ENCODE assay signal across 22 cellular contexts in genomic region chr4:152327606-152328453, GRCh38.
A peak's percentile ranks its signal among the peaks of the same experiment; 100 is the strongest.
DNase-seq lines count a peak whose midpoint lies in the region; ATAC-seq, FAIRE-seq and TF ChIP-seq lines count a peak whose summit lies in the region.
"Had no signal": no experiment of that assay in that cellular context is flagged by ENCODE, and none has a peak within 500 bp of the region (broad histone marks: within the 10 kb centered on the region; RNA-seq: fewer than 3 reads in every experiment).

No MANE protein-coding gene starts in this region.

- ATAC-seq in IMR-90 (ENCODE audit: low read depth), result no peak
- ATAC-seq: right cardiac atrium; stimulated activated naive B cell treated with anti-CD40 and anti-IgM and Interleukin-4, amounts not matched to agents 10 μg/mL and 1 μg/mL and 100 μg/mL, for 72 hours had no signal

- DNase-seq in activated CD4-positive, alpha-beta T cell treated with anti-CD3 and anti-CD28 coated beads, Interleukin-2, amount 10 ng/mL, durations not matched to agents 7 days and 5 days, result no peak
- DNase-seq in activated CD4-positive, alpha-beta T cell treated with anti-CD3 and anti-CD28 coated beads, Interleukin-2, amount 50 U/mL, for 48 hours, result no peak
- DNase-seq in IMR-90, result no peak
- no peak for DNase-seq in activated T-helper 1 cell treated with anti-CD3 and anti-CD28 coated beads, Interleukin-12 subunit alpha, Interleukin-12 subunit beta, Interleukin-2, Interleukin-4 antibody, amounts not matched to agents 30 ng/mL and 10 ng/mL and 1 ng/mL, durations not matched to agents 14 hours and 24 hours and 36 hours (ENCODE audit: low spot score)
- DNase-seq in keratinocyte (ENCODE audit: low read depth, low spot score), result no peak
- no peak for DNase-seq in DMS153 treated with DMSO at 0.1 percent for 48 hours (lab: John Stamatoyannopoulos, UW; ENCODE audit: unreplicated experiment)
- DNase-seq in GM10248 (ENCODE audit: extremely low spot score), result no peak
- DNase-seq in NCI-H2227 (lab: John Stamatoyannopoulos, UW; ENCODE audit: unreplicated experiment), result no peak
- DNase-seq: activated B cell treated with CpG ODN at 0.5 μM for 24 hours; activated CD8-positive, alpha-beta memory T cell treated with anti-CD3 and anti-CD28 coated beads, Interleukin-2, amount 50 U/mL, for 4 hours; DND-41; H7; NCI-H187; NCI-H510A treated with DMSO at 0.1 percent for 48 hours; right cardiac atrium; Right ventricle myocardium superior; stimulated activated naive B cell treated with anti-CD40 and anti-IgM and Interleukin-4, amounts not matched to agents 10 μg/mL and 1 μg/mL and 100 μg/mL, for 72 hours; tibial artery had no signal

- POLR2A ChIA-PET in activated CD4-positive, alpha-beta T cell treated with anti-CD3 and anti-CD28 coated beads, Interleukin-2, amount 10 ng/mL, durations not matched to agents 7 days and 5 days (lab: Charles Lee), result no interaction called here
- POLR2A ChIA-PET in IMR-90 (lab: Charles Lee; ENCODE audit: unreplicated experiment) (no interaction called here), GM10248 (lab: Yijun Ruan, JAX) (no interaction called here)

- no peaks in the 10 kb centered on the region for H3K27me3 Mint-ChIP-seq in activated CD4-positive, alpha-beta T cell treated with anti-CD3 and anti-CD28 coated beads, Interleukin-2, amount 10 ng/mL, durations not matched to agents 7 days and 5 days
- H3K27me3 Mint-ChIP-seq in activated T-helper 1 cell treated with anti-CD3 and anti-CD28 coated beads, Interleukin-12 subunit alpha, Interleukin-12 subunit beta, Interleukin-2, Interleukin-4 antibody, amounts not matched to agents 30 ng/mL and 10 ng/mL and 1 ng/mL, durations not matched to agents 14 hours and 24 hours and 36 hours (ENCODE audit: insufficient read depth), result no peaks in the 10 kb centered on the region
- H3K27me3 Mint-ChIP-seq: activated B cell treated with CpG ODN at 0.5 μM for 24 hours; dendritic cell treated with granulocyte-macrophage colony-stimulating factor and Interleukin-4, amounts not matched to agents 40 ng/mL and 50 ng/mL, for 4 days; stimulated activated naive B cell treated with anti-CD40 and anti-IgM and Interleukin-4, amounts not matched to agents 10 μg/mL and 1 μg/mL and 100 μg/mL, for 72 hours had no signal

- in situ Hi-C loops in IMR-90 (cut with MboI; ENCODE audit: low sequenced_read_pairs), result no loop called here

- H3K27me3 ChIP-seq in IMR-90 (ENCODE audit: control insufficient read depth, insufficient read depth, low read length) (no peaks in the 10 kb centered on the region), keratinocyte (ENCODE audit: control insufficient read depth, extremely low read depth, insufficient read depth, low read length) (no peaks in the 10 kb centered on the region)
- H3K27me3 ChIP-seq: neutrophil, tibial artery had no signal

- intact Hi-C loops in IMR-90 (cut with micrococcal nuclease), result no loop called here
- intact Hi-C loops in activated T-helper 1 cell treated with anti-CD3 and anti-CD28 coated beads, Interleukin-12 subunit alpha, Interleukin-12 subunit beta, Interleukin-2, Interleukin-4 antibody, amounts not matched to agents 30 ng/mL and 10 ng/mL and 1 ng/mL, durations not matched to agents 14 hours and 24 hours and 36 hours (cut with micrococcal nuclease), result no loop called here

- H2AK5ac ChIP-seq in IMR-90 (ENCODE audit: low read depth, low read length), result no peak overlapping the region

- no peak overlapping the region for H3K14ac ChIP-seq in IMR-90 (replicated peaks; ENCODE audit: low read depth, low read length)

- no peak overlapping the region for H2BK120ac ChIP-seq in IMR-90 (ENCODE audit: low read depth, low read length)

- H2AK9ac ChIP-seq in IMR-90 (replicated peaks; ENCODE audit: low read depth, low read length, poor library complexity), result no peak overlapping the region

- CTCF ChIA-PET in activated CD4-positive, alpha-beta T cell treated with anti-CD3 and anti-CD28 coated beads, Interleukin-2, amount 10 ng/mL, durations not matched to agents 7 days and 5 days (lab: Charles Lee), result interaction anchor here (0.6 kb wide), 2 partner anchors 116 to 1189 kb away, joined by 3 to 5 read pairs; no protein-coding TSS in a partner anchor
- CTCF ChIA-PET in IMR-90 (lab: Yijun Ruan, JAX), result interaction anchor here (1.1 kb wide), 1 partner anchor 10 kb away, joined by 3 read pairs; no protein-coding TSS in a partner anchor
- CTCF ChIA-PET in GM10248 (lab: Yijun Ruan, JAX), result interaction anchor here (0.8 to 2.2 kb wide), 4 partner anchors 10 to 38 kb away, joined by 3 to 6 read pairs (median 5); no protein-coding TSS in a partner anchor

- no peak overlapping the region; the same call in 1 of the 2 replicates for H2BK20ac ChIP-seq in IMR-90 (ENCODE audit: low read depth, low read length)

- H3K9me3 ChIP-seq in IMR-90 (ENCODE audit: control insufficient read depth, insufficient read depth, low read length) (no peaks in the 10 kb centered on the region), keratinocyte (ENCODE audit: control insufficient read depth, low read depth, low read length) (no peaks in the 10 kb centered on the region)
- H3K9me3 ChIP-seq: neutrophil, tibial artery had no signal

- H3K4me1 ChIP-seq in IMR-90 (ENCODE audit: control insufficient read depth, insufficient read depth, low read length) (no peaks in the 10 kb centered on the region), keratinocyte (ENCODE audit: control insufficient read depth, extremely low read depth, insufficient read depth, low read length) (peaks cover 63% of the 10 kb centered on the region)
- H3K4me1 ChIP-seq: tibial artery had no signal

- H3K79me1 ChIP-seq in IMR-90 (ENCODE audit: low read depth in 1 of 2, low read length in 2 of 2), result peaks cover 0 to 2% of the 10 kb centered on the region in 2 experiments; a peak in 2 of 4 replicates

- H3K36me3 ChIP-seq in IMR-90 (ENCODE audit: control insufficient read depth, insufficient read depth, low read length), result peaks cover 6% of the 10 kb centered on the region
- peaks cover 11 to 30% of the 10 kb centered on the region in 2 experiments for H3K36me3 ChIP-seq in keratinocyte (ENCODE audit: control insufficient read depth in 2 of 2, extremely low read depth in 1 of 2, insufficient read depth in 2 of 2, low read length in 2 of 2)

- H2BK5ac ChIP-seq in IMR-90 (ENCODE audit: low read depth, low read length, poor library complexity, severe bottlenecking), result no peak overlapping the region

- no peak overlapping the region for H3K23ac ChIP-seq in IMR-90 (ENCODE audit: low read depth, low read length)

- H3K4me3 Mint-ChIP-seq in activated CD4-positive, alpha-beta T cell treated with anti-CD3 and anti-CD28 coated beads, Interleukin-2, amount 10 ng/mL, durations not matched to agents 7 days and 5 days, result no peak overlapping the region
- peak overlapping the region; percentile 1 for H3K4me3 Mint-ChIP-seq in activated T-helper 1 cell treated with anti-CD3 and anti-CD28 coated beads, Interleukin-12 subunit alpha, Interleukin-12 subunit beta, Interleukin-2, Interleukin-4 antibody, amounts not matched to agents 30 ng/mL and 10 ng/mL and 1 ng/mL, durations not matched to agents 14 hours and 24 hours and 36 hours
- H3K4me3 Mint-ChIP-seq: activated B cell treated with CpG ODN at 0.5 μM for 24 hours; dendritic cell treated with granulocyte-macrophage colony-stimulating factor and Interleukin-4, amounts not matched to agents 40 ng/mL and 50 ng/mL, for 4 days; stimulated activated naive B cell treated with anti-CD40 and anti-IgM and Interleukin-4, amounts not matched to agents 10 μg/mL and 1 μg/mL and 100 μg/mL, for 72 hours had no signal

- peaks cover 5% of the 10 kb centered on the region for H3K79me2 ChIP-seq in keratinocyte (ENCODE audit: control insufficient read depth, insufficient read depth, low read length)

- no peak overlapping the region for H4K91ac ChIP-seq in IMR-90 (ENCODE audit: insufficient read depth, low read depth, low read length)

- H3K27ac Mint-ChIP-seq in activated CD4-positive, alpha-beta T cell treated with anti-CD3 and anti-CD28 coated beads, Interleukin-2, amount 10 ng/mL, durations not matched to agents 7 days and 5 days, result peak overlapping the region; percentile 86
- peak overlapping the region; percentile 15 for H3K27ac Mint-ChIP-seq in activated T-helper 1 cell treated with anti-CD3 and anti-CD28 coated beads, Interleukin-12 subunit alpha, Interleukin-12 subunit beta, Interleukin-2, Interleukin-4 antibody, amounts not matched to agents 30 ng/mL and 10 ng/mL and 1 ng/mL, durations not matched to agents 14 hours and 24 hours and 36 hours
- H3K27ac Mint-ChIP-seq: activated B cell treated with CpG ODN at 0.5 μM for 24 hours; dendritic cell treated with granulocyte-macrophage colony-stimulating factor and Interleukin-4, amounts not matched to agents 40 ng/mL and 50 ng/mL, for 4 days; stimulated activated naive B cell treated with anti-CD40 and anti-IgM and Interleukin-4, amounts not matched to agents 10 μg/mL and 1 μg/mL and 100 μg/mL, for 72 hours had no signal

- no peak overlapping the region for H3K18ac ChIP-seq in IMR-90 (ENCODE audit: low read depth, low read length)

- H3K4ac ChIP-seq in IMR-90 (ENCODE audit: low read depth, low read length), result no peak overlapping the region

- H4K20me1 ChIP-seq in IMR-90 (ENCODE audit: insufficient read depth, low read length), result no peaks in the 10 kb centered on the region
- H4K20me1 ChIP-seq in keratinocyte (ENCODE audit: control insufficient read depth, extremely low read depth, insufficient read depth, low read length), result no peaks in the 10 kb centered on the region

- FAIRE-seq in keratinocyte (lab: Jason Lieb, UNC), result peak; percentile 66
- FAIRE-seq: A204.1, bronchial epithelial cell had no signal

- H3K4me2 ChIP-seq in IMR-90 (ENCODE audit: low read depth, low read length) (no peak overlapping the region), keratinocyte (ENCODE audit: control insufficient read depth, extremely low read depth, insufficient read depth, low read depth, low read length) (peak overlapping the region; percentile 62)

- H3K27ac ChIP-seq in IMR-90 (ENCODE audit: insufficient read depth, low read length) (no peak overlapping the region), keratinocyte (ENCODE audit: control insufficient read depth, insufficient read depth, low read length) (peak overlapping the region; percentile 90)
- H3K27ac ChIP-seq: neutrophil, tibial artery had no signal

- peaks cover 6% of the 10 kb centered on the region for H3K9me3 Mint-ChIP-seq in activated CD4-positive, alpha-beta T cell treated with anti-CD3 and anti-CD28 coated beads, Interleukin-2, amount 10 ng/mL, durations not matched to agents 7 days and 5 days
- peaks cover 9% of the 10 kb centered on the region for H3K9me3 Mint-ChIP-seq in activated T-helper 1 cell treated with anti-CD3 and anti-CD28 coated beads, Interleukin-12 subunit alpha, Interleukin-12 subunit beta, Interleukin-2, Interleukin-4 antibody, amounts not matched to agents 30 ng/mL and 10 ng/mL and 1 ng/mL, durations not matched to agents 14 hours and 24 hours and 36 hours
- H3K9me3 Mint-ChIP-seq: activated B cell treated with CpG ODN at 0.5 μM for 24 hours; dendritic cell treated with granulocyte-macrophage colony-stimulating factor and Interleukin-4, amounts not matched to agents 40 ng/mL and 50 ng/mL, for 4 days; stimulated activated naive B cell treated with anti-CD40 and anti-IgM and Interleukin-4, amounts not matched to agents 10 μg/mL and 1 μg/mL and 100 μg/mL, for 72 hours had no signal

- TF ChIP-seq CTCF in IMR-90 (conservative IDR thresholded peaks at IDR 0.05; ENCODE audit: low read depth, low read length) (no peak), keratinocyte (optimal IDR thresholded peaks at IDR 0.05 in 1 of 3, IDR thresholded peaks at IDR 0.05 in 1 of 3, conservative IDR thresholded peaks at IDR 0.05 in 1 of 3; ENCODE audit: extremely low read depth in 1 of 3, insufficient read depth in 2 of 3, low read length in 3 of 3) (no peak), GM10248 (IDR thresholded peaks at IDR 0.05; ENCODE audit: control extremely low read depth, extremely low read depth, low read depth, missing control alignments) (no peak)

- no TSS peak for BruUV-seq in IMR-90 (replicated peaks; lab: Mats Ljungman, UMichigan)

- H3K4me1 Mint-ChIP-seq in activated CD4-positive, alpha-beta T cell treated with anti-CD3 and anti-CD28 coated beads, Interleukin-2, amount 10 ng/mL, durations not matched to agents 7 days and 5 days, result peaks cover 18% of the 10 kb centered on the region
- H3K4me1 Mint-ChIP-seq in activated T-helper 1 cell treated with anti-CD3 and anti-CD28 coated beads, Interleukin-12 subunit alpha, Interleukin-12 subunit beta, Interleukin-2, Interleukin-4 antibody, amounts not matched to agents 30 ng/mL and 10 ng/mL and 1 ng/mL, durations not matched to agents 14 hours and 24 hours and 36 hours (ENCODE audit: low read depth), result peaks cover 32% of the 10 kb centered on the region
- H3K4me1 Mint-ChIP-seq: activated B cell treated with CpG ODN at 0.5 μM for 24 hours; stimulated activated naive B cell treated with anti-CD40 and anti-IgM and Interleukin-4, amounts not matched to agents 10 μg/mL and 1 μg/mL and 100 μg/mL, for 72 hours had no signal

- no peak for TF ChIP-seq POLR2A in IMR-90 (IDR thresholded peaks at IDR 0.05; ENCODE audit: low read depth, low read length)

- no peak overlapping the region for H4K8ac ChIP-seq in IMR-90 (ENCODE audit: low read depth in 2 of 2, low read length in 2 of 2)

- H3K9me1 ChIP-seq in IMR-90 (ENCODE audit: insufficient read depth, low read length) (no peaks in the 10 kb centered on the region), keratinocyte (ENCODE audit: control insufficient read depth, extremely low read depth, insufficient read depth, low read length) (peaks cover 2% of the 10 kb centered on the region)

- no peak overlapping the region for H2AFZ ChIP-seq in IMR-90 (replicated peaks; ENCODE audit: low read length, poor library complexity)
- H2AFZ ChIP-seq in keratinocyte (ENCODE audit: control insufficient read depth, low read length), result no peak overlapping the region

- no peak for TF ChIP-seq RAD21 in IMR-90 (IDR thresholded peaks at IDR 0.05; ENCODE audit: low read length)

- H3K4me3 ChIP-seq in IMR-90 (ENCODE audit: insufficient read depth, low read depth, low read length) (no peak overlapping the region), keratinocyte (ENCODE audit: control insufficient read depth in 2 of 3, extremely low read depth in 1 of 3, insufficient read depth in 2 of 3, low read depth in 1 of 3, low read length in 3 of 3) (peak overlapping the region in 1 of 3 experiments; percentile 30)
- H3K4me3 ChIP-seq: tibial artery had no signal

- no peak overlapping the region for H4K5ac ChIP-seq in IMR-90 (ENCODE audit: low read depth, low read length)

- no peak overlapping the region for H2BK15ac ChIP-seq in IMR-90 (ENCODE audit: low read depth, low read length)

- dilution Hi-C loops in IMR-90 (cut with HindIII; ENCODE audit: low sequenced_read_pairs, unreplicated experiment) (no loop called here), keratinocyte (cut with MboI; ENCODE audit: extremely low pct_ligation_motif_present, low sequenced_read_pairs) (no loop called here)

- H3K9ac ChIP-seq in IMR-90 (ENCODE audit: low read depth, low read length) (no peak overlapping the region), keratinocyte (ENCODE audit: control insufficient read depth, extremely low read depth, insufficient read depth, low read length) (peak overlapping the region; percentile 55)

- WGBS in IMR-90 (ENCODE audit: extremely low coverage in 2 of 2, insufficient read length in 1 of 2), 2 experiments, result 90% methylated on average over 2 of the region's 6 CpGs; no CpG with 5 or more reads in 1 of the 2 experiments

- H3K56ac ChIP-seq in IMR-90 (ENCODE audit: extremely low read depth, insufficient read depth, low read length), result no peak overlapping the region

- H3K36me3 Mint-ChIP-seq in activated CD4-positive, alpha-beta T cell treated with anti-CD3 and anti-CD28 coated beads, Interleukin-2, amount 10 ng/mL, durations not matched to agents 7 days and 5 days (ENCODE audit: low read depth), result peaks cover 69% of the 10 kb centered on the region
- peaks cover 64% of the 10 kb centered on the region for H3K36me3 Mint-ChIP-seq in activated T-helper 1 cell treated with anti-CD3 and anti-CD28 coated beads, Interleukin-12 subunit alpha, Interleukin-12 subunit beta, Interleukin-2, Interleukin-4 antibody, amounts not matched to agents 30 ng/mL and 10 ng/mL and 1 ng/mL, durations not matched to agents 14 hours and 24 hours and 36 hours (ENCODE audit: low read depth)
